In genomic region chr5:10536931-10537579, GRCh38 we compare ENCODE assay signal across 10 cellular contexts. TPM values are rescaled to one million over a fixed set of nuclear protein-coding genes. Genes with fewer than 3 reads are reported as not detected.
DNase-seq lines count a peak whose midpoint lies in the region; ATAC-seq and TF ChIP-seq lines count a peak whose summit lies in the region.
"Had no signal": no experiment of that assay in that cellular context is flagged by ENCODE, and none has a peak within 500 bp of the region (broad histone marks: within the 10 kb centered on the region; RNA-seq: fewer than 3 reads in every experiment).

No MANE protein-coding gene starts in this region.

- H3K27me3 ChIP-seq in cardiac muscle cell (no peaks in the 10 kb centered on the region), right cardiac atrium (ENCODE audit: control insufficient read depth, insufficient read depth) (no peaks in the 10 kb centered on the region), endocrine pancreas (ENCODE audit: control insufficient read depth, insufficient read depth, low read length) (no peaks in the 10 kb centered on the region), thyroid gland (no peaks in the 10 kb centered on the region)

- no peak for TF ChIP-seq CTCF in cardiac muscle cell (IDR thresholded peaks at IDR 0.05; ENCODE audit: low read depth, low read length)
- TF ChIP-seq CTCF in thyroid gland (IDR thresholded peaks at IDR 0.05) = no peak

- H3K4me3 ChIP-seq in cardiac muscle cell = no peak overlapping the region
- H3K4me3 ChIP-seq in right cardiac atrium (ENCODE audit: low read length) = no peak overlapping the region
- H3K4me3 ChIP-seq in endocrine pancreas (ENCODE audit: control insufficient read depth, insufficient read depth, low read length) = peak overlapping the region; percentile 11
- no peak overlapping the region for H3K4me3 ChIP-seq in thyroid gland (replicated peaks in 1 of 3)
- H3K4me3 ChIP-seq: transverse colon had no signal

- H3K27ac ChIP-seq in cardiac muscle cell (peak overlapping the region; percentile 68), right cardiac atrium (ENCODE audit: low read length) (no peak overlapping the region), thyroid gland (no peak overlapping the region)
- H3K27ac ChIP-seq: transverse colon had no signal

- H3K36me3 ChIP-seq in cardiac muscle cell = no peaks in the 10 kb centered on the region
- H3K36me3 ChIP-seq in endocrine pancreas (ENCODE audit: control insufficient read depth, insufficient read depth, low read length) = no peaks in the 10 kb centered on the region
- no peaks in the 10 kb centered on the region for H3K36me3 ChIP-seq in thyroid gland
- H3K36me3 ChIP-seq: transverse colon had no signal

- no peak for TF ChIP-seq POLR2A in thyroid gland (IDR thresholded peaks at IDR 0.05)

- 7% methylated on average over 13 of the region's 13 CpGs for WGBS in right cardiac atrium
- WGBS in thyroid gland, 2 donors = 35 to 42% methylated on average over 13 of the region's 13 CpGs

- intact Hi-C loops in right cardiac atrium (cut with DNase I) = no loop called here
- intact Hi-C loops in thyroid gland (cut with DNase I) = no loop called here

- ATAC-seq in right cardiac atrium = no peak
- no peak for ATAC-seq in HG03571 (IDR thresholded peaks at IDR 0.05; ENCODE audit: unreplicated experiment)

- H3K9ac ChIP-seq in endocrine pancreas (ENCODE audit: control insufficient read depth, insufficient read depth, low read length) = no peak overlapping the region

- H3K9me3 ChIP-seq in cardiac muscle cell (ENCODE audit: low read depth) = no peaks in the 10 kb centered on the region
- no peaks in the 10 kb centered on the region for H3K9me3 ChIP-seq in right cardiac atrium (ENCODE audit: control insufficient read depth, low read length)
- H3K9me3 ChIP-seq in endocrine pancreas (ENCODE audit: control insufficient read depth, low read length) = no peaks in the 10 kb centered on the region
- H3K9me3 ChIP-seq in thyroid gland = no peaks in the 10 kb centered on the region
- H3K9me3 ChIP-seq: transverse colon had no signal

- H3K4me1 ChIP-seq in cardiac muscle cell (ENCODE audit: low read depth) (peaks cover 34% of the 10 kb centered on the region), right cardiac atrium (ENCODE audit: control insufficient read depth, insufficient read depth, low read length) (peaks cover 2% of the 10 kb centered on the region), endocrine pancreas (ENCODE audit: control insufficient read depth, insufficient read depth, low read length) (no peaks in the 10 kb centered on the region), thyroid gland (no peaks in the 10 kb centered on the region)

- DNase-seq in cardiac muscle cell (ENCODE audit: low read depth in 1 of 2, low spot score in 1 of 2) (peak; percentile 32 to 53), right cardiac atrium (no peak), NOMO-1 (lab: John Stamatoyannopoulos, UW; ENCODE audit: unreplicated experiment in 2 of 2) (peak; percentile 86 to 99), islet precursor cell (no peak), globus pallidus (ENCODE audit: low spot score) (no peak), thyroid gland (no peak)
- DNase-seq: NCI-H2227 treated with DMSO at 0.1 percent for 48 hours, transverse colon had no signal

RNA-seq across cellular contexts. Expression of gene ANKRD33B, which starts 26.8 kb away (rescaled TPM):
- total RNA-seq in cardiac muscle cell (6.4 and 14.8 TPM in 2 replicates), right cardiac atrium (1 to 10 TPM; 2.2 to 2.7 (median 2.4) TPM), thyroid gland (1 to 10 TPM in 3 of 4 donors, under 1 TPM in 1; 0.67 to 1.6 (median 1.1) TPM)
- polyA plus RNA-seq in cardiac muscle cell (5.7 and 11.8 TPM in 2 replicates), right cardiac atrium (1.3 TPM)

Comparison
In these comparisons a context has a peak if more than half of its experiments do, and no peak if none do; other contexts are left out.
1. DNase-seq: peak in cardiac muscle cell (2 of 2) and NOMO-1 (2 of 2); none in right cardiac atrium (0 of 3), islet precursor cell (single experiment), globus pallidus (single experiment) and thyroid gland (0 of 2).